ENCODE assay signal across 15 cellular contexts in the genomic region with DNA sequence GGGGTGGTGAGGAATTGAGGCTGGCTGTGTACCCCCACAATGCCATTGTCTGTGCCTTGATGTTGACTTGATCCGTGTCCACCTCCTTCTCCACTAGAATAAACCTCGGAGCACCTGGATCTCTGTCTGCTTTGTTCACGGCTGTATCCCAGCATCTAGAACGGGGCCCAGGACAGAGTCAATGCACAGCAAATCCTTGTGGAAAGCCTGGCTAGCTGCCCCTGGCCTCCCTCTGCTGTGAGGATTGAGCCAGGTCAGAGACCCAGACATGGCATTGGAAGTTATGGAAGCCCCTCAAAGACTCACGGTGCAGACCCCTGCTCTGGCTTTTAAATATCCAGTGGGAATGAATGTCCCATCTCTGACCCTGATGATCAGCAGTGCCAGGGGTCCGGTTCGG.
A peak's percentile ranks its signal among the peaks of the same experiment; 100 is the strongest.
DNase-seq lines count a peak whose midpoint lies in the region; ATAC-seq and TF ChIP-seq lines count a peak whose summit lies in the region.
"Had no signal": no experiment of that assay in that cellular context is flagged by ENCODE, and none has a peak within 500 bp of the region (broad histone marks: within the 10 kb centered on the region; RNA-seq: fewer than 3 reads in every experiment).

No MANE protein-coding gene starts in this region.

- no peak overlapping the region for H3K23ac ChIP-seq in neuronal stem cell (ENCODE audit: low read depth, low read length, poor library complexity)

- no peak for TF ChIP-seq EP300 in transverse colon (IDR thresholded peaks at IDR 0.05; ENCODE audit: low read depth)

- ATAC-seq in heart left ventricle (no peak), Right ventricle myocardium inferior (no peak), GM19463 (IDR thresholded peaks at IDR 0.05; ENCODE audit: unreplicated experiment) (no peak)
- no peak for ATAC-seq in stimulated activated naive CD8-positive, alpha-beta T cell treated with anti-CD3 and anti-CD28 coated beads, Interleukin-15, Interleukin-2, amounts not matched to agents 100 U/mL and 50 U/mL, for 24 hours
- ATAC-seq: PC-3 had no signal

- H3K4me3 Mint-ChIP-seq in dendritic cell treated with granulocyte-macrophage colony-stimulating factor and Interleukin-4, amounts not matched to agents 40 ng/mL and 50 ng/mL, for 4 days, result no peak overlapping the region

- H3K36me3 ChIP-seq in heart left ventricle (no peaks in the 10 kb centered on the region), neuronal stem cell (replicated peaks in 1 of 2; ENCODE audit: control insufficient read depth in 2 of 2, insufficient read depth in 2 of 2, low read length in 2 of 2) (no peaks in the 10 kb centered on the region), transverse colon (no peaks in the 10 kb centered on the region)
- H3K36me3 ChIP-seq: MG63 had no signal

- H3K9ac ChIP-seq in neuronal stem cell (ENCODE audit: low read depth, low read length, poor library complexity), result no peak overlapping the region

- H3K9me3 ChIP-seq in heart left ventricle (peaks cover 0 to 11% (median 0%) of the 10 kb centered on the region in 12 donors), neuronal stem cell (replicated peaks in 1 of 2; ENCODE audit: control insufficient read depth in 2 of 2, insufficient read depth in 1 of 2, low read depth in 1 of 2, low read length in 2 of 2) (peaks cover 4 to 20% of the 10 kb centered on the region in 2 donors), transverse colon (no peaks in the 10 kb centered on the region)

- peak overlapping the region; percentile 26 for H2BK120ac ChIP-seq in neuronal stem cell (ENCODE audit: low read depth, low read length)

- H3K27ac ChIP-seq in heart left ventricle, result peak overlapping the region; percentile 73 to 95 (median 86)
- H3K27ac ChIP-seq in neuronal stem cell (replicated peaks; ENCODE audit: low read length), result peak overlapping the region; percentile 82
- H3K27ac ChIP-seq in transverse colon, result peak overlapping the region; percentile 77 to 90 (median 85)

- in situ Hi-C loops in transverse colon (cut with MboI; ENCODE audit: low pct_ligation_motif_present in 1 of 4, low pct_unique_long_range_greater_than_20kb in 1 of 4, low sequenced_read_pairs in 3 of 4), result loop anchor here in 3 of 4 donors (25.0 kb wide), 5 partner anchors 167 to 417 kb away; no protein-coding TSS in a partner anchor

- TF ChIP-seq POLR2A in heart left ventricle (IDR thresholded peaks at IDR 0.05), result no peak
- no peak for TF ChIP-seq POLR2A in transverse colon (IDR thresholded peaks at IDR 0.05)

- peak overlapping the region; percentile 86 for H3K27ac Mint-ChIP-seq in dendritic cell treated with granulocyte-macrophage colony-stimulating factor and Interleukin-4, amounts not matched to agents 40 ng/mL and 50 ng/mL, for 4 days
- H3K27ac Mint-ChIP-seq: progenitor cell of endocrine pancreas had no signal

- WGBS in heart left ventricle, 4 donors, result 88 to 94% (median 91%) methylated on average over 7 of the region's 7 CpGs
- WGBS in neuronal stem cell (ENCODE audit: extremely low coverage in 2 of 2, insufficient read length in 2 of 2, insufficient replicate concordance in 1 of 2), 2 donors, result no CpG with 5 or more reads among the region's 7 CpGs
- WGBS in transverse colon (ENCODE audit: low coverage in 1 of 2), 2 donors, result 89 to 90% methylated on average over 2 to 7 of the region's 7 CpGs

- peak overlapping the region; percentile 43 for H3K4ac ChIP-seq in neuronal stem cell (ENCODE audit: low read length)

- no peak for DNase-seq in heart left ventricle
- DNase-seq in Right ventricle myocardium inferior (ENCODE audit: missing footprints), result no peak
- no peak for DNase-seq in neuronal stem cell (ENCODE audit: low spot score)
- no peak for DNase-seq in transverse colon
- DNase-seq in stimulated activated naive CD8-positive, alpha-beta T cell treated with anti-CD3 and anti-CD28 coated beads, Interleukin-15, Interleukin-2, amounts not matched to agents 100 U/mL and 50 U/mL, for 24 hours, result no peak
- no peak for DNase-seq in NK-92 treated with Interleukin-12 subunit alpha and Interleukin-12 subunit beta, amount 100 ng/mL, for 24 hours (lab: John Stamatoyannopoulos, UW)
- DNase-seq: 8988T; activated naive CD4-positive, alpha-beta T cell; cortex of kidney; MG63; PC-3; trophoblast cell had no signal

- no peak overlapping the region for H3K4me3 ChIP-seq in heart left ventricle
- no peak overlapping the region for H3K4me3 ChIP-seq in neuronal stem cell (ENCODE audit: low read length in 2 of 2)
- no peak overlapping the region for H3K4me3 ChIP-seq in transverse colon
- H3K4me3 ChIP-seq: MG63 had no signal

- H2BK12ac ChIP-seq in neuronal stem cell (ENCODE audit: low read length), result no peak overlapping the region

- peaks cover 3% of the 10 kb centered on the region for H3K27me3 Mint-ChIP-seq in dendritic cell treated with granulocyte-macrophage colony-stimulating factor and Interleukin-4, amounts not matched to agents 40 ng/mL and 50 ng/mL, for 4 days

- H3K18ac ChIP-seq in neuronal stem cell (ENCODE audit: low read length), result peak overlapping the region; percentile 92

- no peak for TF ChIP-seq CTCF in heart left ventricle (IDR thresholded peaks at IDR 0.05)
- no peak for TF ChIP-seq CTCF in transverse colon (IDR thresholded peaks at IDR 0.05)

- no peaks in the 10 kb centered on the region for H3K79me1 ChIP-seq in neuronal stem cell (ENCODE audit: low read depth, low read length)

- H2AFZ ChIP-seq in neuronal stem cell (ENCODE audit: low read length), result peak overlapping the region; percentile 88

- H2BK15ac ChIP-seq in neuronal stem cell (ENCODE audit: low read length), result peak overlapping the region; percentile 29

- peaks cover 19% of the 10 kb centered on the region for H3K9me3 Mint-ChIP-seq in dendritic cell treated with granulocyte-macrophage colony-stimulating factor and Interleukin-4, amounts not matched to agents 40 ng/mL and 50 ng/mL, for 4 days

- H3K4me1 ChIP-seq in heart left ventricle (peaks cover 3 to 68% (median 29%) of the 10 kb centered on the region in 12 donors), neuronal stem cell (ENCODE audit: control insufficient read depth in 2 of 2, insufficient read depth in 1 of 2, low read depth in 1 of 2, low read length in 2 of 2) (peaks cover 18 to 22% of the 10 kb centered on the region in 2 donors), transverse colon (peaks cover 8 to 30% (median 16%) of the 10 kb centered on the region in 4 donors)

- no peak overlapping the region for H4K8ac ChIP-seq in neuronal stem cell (ENCODE audit: low read depth, low read length)

- intact Hi-C loops in heart left ventricle (cut with DNase I), result loop anchor here in 1 of 10 donors (5.0 kb wide), 1 partner anchor 72 kb away; no protein-coding TSS in a partner anchor
- intact Hi-C loops in Right ventricle myocardium inferior (cut with DNase I), result no loop called here
- intact Hi-C loops in dendritic cell treated with granulocyte-macrophage colony-stimulating factor and Interleukin-4, amounts not matched to agents 40 ng/mL and 50 ng/mL, for 4 days (cut with micrococcal nuclease), result no loop called here
- intact Hi-C loops in transverse colon (cut with DNase I; ENCODE audit: low total_unique reads), result loop anchor here (5.0 kb wide), 1 partner anchor 187 kb away; the partner anchor contains the start of gene NCOR2

- peaks cover 25% of the 10 kb centered on the region for H3K36me3 Mint-ChIP-seq in dendritic cell treated with granulocyte-macrophage colony-stimulating factor and Interleukin-4, amounts not matched to agents 40 ng/mL and 50 ng/mL, for 4 days (ENCODE audit: low read depth)

- no peak overlapping the region for H3K4me2 ChIP-seq in neuronal stem cell (ENCODE audit: insufficient read depth, low read length, poor library complexity, severe bottlenecking)

- H3K27me3 ChIP-seq in heart left ventricle, result no peaks in the 10 kb centered on the region
- no peaks in the 10 kb centered on the region for H3K27me3 ChIP-seq in neuronal stem cell (ENCODE audit: control insufficient read depth in 3 of 3, insufficient read depth in 3 of 3, low read depth in 1 of 3, low read length in 3 of 3)
- no peaks in the 10 kb centered on the region for H3K27me3 ChIP-seq in transverse colon
- H3K27me3 ChIP-seq: MG63 had no signal

- peak overlapping the region; percentile 34 for H4K91ac ChIP-seq in neuronal stem cell (ENCODE audit: low read depth, low read length, poor library complexity)

- no peak overlapping the region for H3K14ac ChIP-seq in neuronal stem cell (ENCODE audit: low read length)

- H2BK5ac ChIP-seq in neuronal stem cell (ENCODE audit: low read length), result peak overlapping the region; percentile 7

- peaks cover 93% of the 10 kb centered on the region for H3K4me1 Mint-ChIP-seq in dendritic cell treated with granulocyte-macrophage colony-stimulating factor and Interleukin-4, amounts not matched to agents 40 ng/mL and 50 ng/mL, for 4 days (ENCODE audit: low read depth)

- peak overlapping the region; percentile 17 for H2AK5ac ChIP-seq in neuronal stem cell (ENCODE audit: low read depth, low read length)
